In the genomic region with DNA sequence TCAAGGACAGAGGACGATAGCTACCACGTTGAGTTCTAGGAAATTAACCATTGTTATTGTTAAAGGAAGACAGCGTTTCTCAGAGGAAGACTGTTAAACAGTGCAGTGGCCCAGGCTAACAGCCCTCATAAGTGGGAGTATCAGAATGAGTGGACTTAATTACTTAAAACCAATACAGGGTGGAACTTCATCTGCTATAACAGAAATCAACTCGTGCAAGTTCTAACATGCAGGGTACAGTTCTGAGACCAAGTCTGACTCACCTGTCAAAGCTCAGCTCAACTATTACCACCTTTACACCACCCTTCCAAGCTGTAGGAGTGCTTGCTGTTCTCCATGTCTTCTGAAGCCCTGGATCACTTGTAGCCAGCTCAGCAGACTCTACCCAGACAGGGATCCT, we compare ENCODE assay signal across 13 cellular contexts. TPM values are rescaled to one million over a fixed set of nuclear protein-coding genes. Genes with fewer than 3 reads are reported as not detected.
DNase-seq lines count a peak whose midpoint lies in the region; ATAC-seq, FAIRE-seq and TF ChIP-seq lines count a peak whose summit lies in the region.
"Had no signal": no experiment of that assay in that cellular context is flagged by ENCODE, and none has a peak within 500 bp of the region (broad histone marks: within the 10 kb centered on the region; RNA-seq: fewer than 3 reads in every experiment).

No MANE protein-coding gene starts in this region.

- no peak for TF ChIP-seq POLR2A in adrenal gland (IDR thresholded peaks at IDR 0.05)

- TF ChIP-seq CTCF in bronchial epithelial cell (IDR thresholded peaks at IDR 0.05; ENCODE audit: insufficient read depth, low read length, severe bottlenecking) (no peak), adrenal gland (IDR thresholded peaks at IDR 0.05) (no peak)

- WGBS in adrenal gland, 4 donors: 28 to 40% (median 33%) methylated on average over 4 of the region's 4 CpGs

- intact Hi-C loops in adrenal gland (cut with DNase I): no loop called here

- peak; percentile 95 for DNase-seq in bronchial epithelial cell (ENCODE audit: low read depth)
- DNase-seq in superior temporal gyrus (ENCODE audit: extremely low spot score): no peak
- DNase-seq in adrenal gland: no peak
- DNase-seq in substantia nigra (lab: John Stamatoyannopoulos, UW): no peak
- DNase-seq: immature natural killer cell, naive B cell, NCI-H526, spleen had no signal

- H3K4me3 ChIP-seq in bronchial epithelial cell (ENCODE audit: low read depth, low read length) (no peak overlapping the region), adrenal gland (no peak overlapping the region)
- H3K4me3 ChIP-seq: spleen had no signal

- H3K4me1 ChIP-seq in adrenal gland (replicated peaks in 1 of 2): no peaks in the 10 kb centered on the region

- H3K36me3 ChIP-seq in bronchial epithelial cell (ENCODE audit: control insufficient read depth, insufficient read depth, low read length) (no peaks in the 10 kb centered on the region), adrenal gland (replicated peaks in 1 of 2) (no peaks in the 10 kb centered on the region)
- H3K36me3 ChIP-seq: spleen had no signal

- H3K27me3 ChIP-seq in bronchial epithelial cell (ENCODE audit: control insufficient read depth, insufficient read depth, low read length): no peaks in the 10 kb centered on the region
- H3K27me3 ChIP-seq in adrenal gland: no peaks in the 10 kb centered on the region
- H3K27me3 ChIP-seq: spleen had no signal

- H3K27ac ChIP-seq in adrenal gland: no peak overlapping the region
- H3K27ac ChIP-seq in substantia nigra (ENCODE audit: low read depth, low read length, poor library complexity, severe bottlenecking): no peak overlapping the region
- H3K27ac ChIP-seq: spleen had no signal

- peak; percentile 93 for FAIRE-seq in bronchial epithelial cell (lab: Jason Lieb, UNC)

- H3K9me3 ChIP-seq in adrenal gland (replicated peaks in 1 of 3): no peaks in the 10 kb centered on the region
- H3K9me3 ChIP-seq: spleen had no signal

- ATAC-seq in GM18517 (IDR thresholded peaks at IDR 0.05; ENCODE audit: unreplicated experiment): peak; percentile 47
- ATAC-seq in GM21360 (IDR thresholded peaks at IDR 0.05; ENCODE audit: unreplicated experiment): peak; percentile 43
- peak; percentile 31 for ATAC-seq in HG03108 (IDR thresholded peaks at IDR 0.05; ENCODE audit: unreplicated experiment)
- no peak for ATAC-seq in HG03097 (IDR thresholded peaks at IDR 0.05; ENCODE audit: low FRiP score, unreplicated experiment)

RNA-seq across cellular contexts. Expression of gene CD86, which starts 26.4 kb away (rescaled TPM):
- total RNA-seq in bronchial epithelial cell: 0.26 TPM in 1 of 2 replicates, not detected in the other
- 10 to 100 TPM in 5 of 8 donors, 1 to 10 TPM in 3; 3.7 to 23.3 (median 12.9) TPM for total RNA-seq in adrenal gland
- polyA plus RNA-seq in adrenal gland: 1 to 10 TPM; 4.5 to 5.3 (median 5.1) TPM
- total RNA-seq: epithelial cell of proximal tubule had no signal

RNA-seq across cellular contexts. Expression of gene ILDR1, which starts 59.5 kb away (rescaled TPM):
- total RNA-seq in bronchial epithelial cell: 1.6 and 6.0 TPM in 2 replicates
- 1 to 10 TPM in 6 of 8 donors, under 1 TPM in 1, not detected in 1; 0.91 to 5.6 (median 2.7) TPM for total RNA-seq in adrenal gland
- polyA plus RNA-seq in adrenal gland: under 1 TPM; 0.32 to 0.62 (median 0.34) TPM
- polyA plus RNA-seq: immature natural killer cell had no signal
